ENCODE assay signal across 1 cellular context in genomic region chr15:75647370-75648155, GRCh38.
TF ChIP-seq lines count a peak whose summit lies in the region.

A gene with protein sequence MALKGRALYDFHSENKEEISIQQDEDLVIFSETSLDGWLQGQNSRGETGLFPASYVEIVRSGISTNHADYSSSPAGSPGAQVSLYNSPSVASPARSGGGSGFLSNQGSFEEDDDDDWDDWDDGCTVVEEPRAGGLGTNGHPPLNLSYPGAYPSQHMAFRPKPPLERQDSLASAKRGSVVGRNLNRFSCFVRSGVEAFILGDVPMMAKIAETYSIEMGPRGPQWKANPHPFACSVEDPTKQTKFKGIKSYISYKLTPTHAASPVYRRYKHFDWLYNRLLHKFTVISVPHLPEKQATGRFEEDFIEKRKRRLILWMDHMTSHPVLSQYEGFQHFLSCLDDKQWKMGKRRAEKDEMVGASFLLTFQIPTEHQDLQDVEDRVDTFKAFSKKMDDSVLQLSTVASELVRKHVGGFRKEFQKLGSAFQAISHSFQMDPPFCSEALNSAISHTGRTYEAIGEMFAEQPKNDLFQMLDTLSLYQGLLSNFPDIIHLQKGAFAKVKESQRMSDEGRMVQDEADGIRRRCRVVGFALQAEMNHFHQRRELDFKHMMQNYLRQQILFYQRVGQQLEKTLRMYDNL (plus strand): TSS chr15:75647912. CDS start chr15:75649103, 1,191 bp downstream.

TF ChIP-seq in HepG2, 621 proteins besides CTCF, POLR2A, EP300 and RAD21 (continued from another document and continues in another):
- TF ChIP-seq SP5 (CRISPR knock-in tag; IDR thresholded peaks at IDR 0.05; ENCODE audit: borderline replicate concordance, low read depth) (peak; percentile 77), NAIF1 (CRISPR knock-in tag; IDR thresholded peaks at IDR 0.05; ENCODE audit: borderline replicate concordance) (no peak), MYNN (CRISPR knock-in tag; IDR thresholded peaks at IDR 0.05; ENCODE audit: low read depth) (no peak), HBP1 (CRISPR knock-in tag; IDR thresholded peaks at IDR 0.05; ENCODE audit: low read depth) (peak; percentile 25; the same call in 1 of the 2 replicates), CHCHD3 (CRISPR knock-in tag; IDR thresholded peaks at IDR 0.05) (no peak), KLF11 (CRISPR knock-in tag; IDR thresholded peaks at IDR 0.05) (no peak), GABPB1 (CRISPR knock-in tag; IDR thresholded peaks at IDR 0.05) (peak; percentile 76), WIZ (CRISPR knock-in tag; IDR thresholded peaks at IDR 0.05) (no peak), EED (CRISPR knock-in tag; IDR thresholded peaks at IDR 0.05) (no peak), ZC3H4 (CRISPR knock-in tag; IDR thresholded peaks at IDR 0.05; ENCODE audit: borderline replicate concordance) (no peak), ZSCAN12 (CRISPR knock-in tag; IDR thresholded peaks at IDR 0.05) (0 out of 2 replicates have a peak, but pooled peaks have one; percentile 44), ZNF253 (CRISPR knock-in tag; IDR thresholded peaks at IDR 0.05; ENCODE audit: borderline replicate concordance) (0 out of 2 replicates have a peak, but pooled peaks have one; percentile 53), MED8 (CRISPR knock-in tag; IDR thresholded peaks at IDR 0.05; ENCODE audit: insufficient replicate concordance) (no peak), IRF9 (CRISPR knock-in tag; IDR thresholded peaks at IDR 0.05; ENCODE audit: borderline replicate concordance) (peak; percentile 70; the same call in 1 of the 2 replicates), ATF7 (IDR thresholded peaks at IDR 0.05) (no peak), ATF7 (CRISPR knock-in tag; IDR thresholded peaks at IDR 0.05) (no peak), MATR3 (CRISPR knock-in tag; IDR thresholded peaks at IDR 0.05) (no peak), SOX13 (IDR thresholded peaks at IDR 0.05) (no peak; the same call in 1 of the 2 replicates), SOX13 (CRISPR knock-in tag; conservative IDR thresholded peaks at IDR 0.05 in 1 of 2, IDR thresholded peaks at IDR 0.05 in 1 of 2) (no peak; a peak in 1 of 4 replicates), ZNF142 (CRISPR knock-in tag; IDR thresholded peaks at IDR 0.05) (no peak; the same call in 1 of the 2 replicates), GFI1 (CRISPR knock-in tag; IDR thresholded peaks at IDR 0.05; ENCODE audit: borderline replicate concordance) (peak; percentile 57; the same call in 1 of the 2 replicates), ZNF709 (CRISPR knock-in tag; IDR thresholded peaks at IDR 0.05) (peak; percentile 70), ATM (IDR thresholded peaks at IDR 0.05; ENCODE audit: borderline replicate concordance) (no peak), LCORL (IDR thresholded peaks at IDR 0.05) (no peak), LCORL (CRISPR knock-in tag; IDR thresholded peaks at IDR 0.05) (peak; percentile 57; the same call in 1 of the 2 replicates), ATF2 (CRISPR knock-in tag; IDR thresholded peaks at IDR 0.05) (no peak), NFE2L1 (CRISPR knock-in tag; IDR thresholded peaks at IDR 0.05; ENCODE audit: borderline replicate concordance) (no peak), THAP8 (CRISPR knock-in tag; IDR thresholded peaks at IDR 0.05; ENCODE audit: borderline replicate concordance) (no peak), GMEB2 (CRISPR knock-in tag; IDR thresholded peaks at IDR 0.05; ENCODE audit: low read depth) (no peak), CAMTA2 (CRISPR knock-in tag; IDR thresholded peaks at IDR 0.05; ENCODE audit: borderline replicate concordance) (no peak), DNMT3B (CRISPR knock-in tag; conservative IDR thresholded peaks at IDR 0.05) (no peak)
- TF ChIP-seq, protein P1, sequence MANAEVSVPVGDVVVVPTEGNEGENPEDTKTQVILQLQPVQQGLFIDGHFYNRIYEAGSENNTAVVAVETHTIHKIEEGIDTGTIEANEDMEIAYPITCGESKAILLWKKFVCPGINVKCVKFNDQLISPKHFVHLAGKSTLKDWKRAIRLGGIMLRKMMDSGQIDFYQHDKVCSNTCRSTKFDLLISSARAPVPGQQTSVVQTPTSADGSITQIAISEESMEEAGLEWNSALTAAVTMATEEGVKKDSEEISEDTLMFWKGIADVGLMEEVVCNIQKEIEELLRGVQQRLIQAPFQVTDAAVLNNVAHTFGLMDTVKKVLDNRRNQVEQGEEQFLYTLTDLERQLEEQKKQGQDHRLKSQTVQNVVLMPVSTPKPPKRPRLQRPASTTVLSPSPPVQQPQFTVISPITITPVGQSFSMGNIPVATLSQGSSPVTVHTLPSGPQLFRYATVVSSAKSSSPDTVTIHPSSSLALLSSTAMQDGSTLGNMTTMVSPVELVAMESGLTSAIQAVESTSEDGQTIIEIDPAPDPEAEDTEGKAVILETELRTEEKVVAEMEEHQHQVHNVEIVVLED (CRISPR knock-in tag; IDR thresholded peaks at IDR 0.05; ENCODE audit: borderline replicate concordance) = no peak
- TF ChIP-seq, protein P2, sequence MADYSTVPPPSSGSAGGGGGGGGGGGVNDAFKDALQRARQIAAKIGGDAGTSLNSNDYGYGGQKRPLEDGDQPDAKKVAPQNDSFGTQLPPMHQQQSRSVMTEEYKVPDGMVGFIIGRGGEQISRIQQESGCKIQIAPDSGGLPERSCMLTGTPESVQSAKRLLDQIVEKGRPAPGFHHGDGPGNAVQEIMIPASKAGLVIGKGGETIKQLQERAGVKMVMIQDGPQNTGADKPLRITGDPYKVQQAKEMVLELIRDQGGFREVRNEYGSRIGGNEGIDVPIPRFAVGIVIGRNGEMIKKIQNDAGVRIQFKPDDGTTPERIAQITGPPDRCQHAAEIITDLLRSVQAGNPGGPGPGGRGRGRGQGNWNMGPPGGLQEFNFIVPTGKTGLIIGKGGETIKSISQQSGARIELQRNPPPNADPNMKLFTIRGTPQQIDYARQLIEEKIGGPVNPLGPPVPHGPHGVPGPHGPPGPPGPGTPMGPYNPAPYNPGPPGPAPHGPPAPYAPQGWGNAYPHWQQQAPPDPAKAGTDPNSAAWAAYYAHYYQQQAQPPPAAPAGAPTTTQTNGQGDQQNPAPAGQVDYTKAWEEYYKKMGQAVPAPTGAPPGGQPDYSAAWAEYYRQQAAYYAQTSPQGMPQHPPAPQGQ (CRISPR knock-in tag; IDR thresholded peaks at IDR 0.05; ENCODE audit: borderline replicate concordance) = no peak
- TF ChIP-seq, protein P3, sequence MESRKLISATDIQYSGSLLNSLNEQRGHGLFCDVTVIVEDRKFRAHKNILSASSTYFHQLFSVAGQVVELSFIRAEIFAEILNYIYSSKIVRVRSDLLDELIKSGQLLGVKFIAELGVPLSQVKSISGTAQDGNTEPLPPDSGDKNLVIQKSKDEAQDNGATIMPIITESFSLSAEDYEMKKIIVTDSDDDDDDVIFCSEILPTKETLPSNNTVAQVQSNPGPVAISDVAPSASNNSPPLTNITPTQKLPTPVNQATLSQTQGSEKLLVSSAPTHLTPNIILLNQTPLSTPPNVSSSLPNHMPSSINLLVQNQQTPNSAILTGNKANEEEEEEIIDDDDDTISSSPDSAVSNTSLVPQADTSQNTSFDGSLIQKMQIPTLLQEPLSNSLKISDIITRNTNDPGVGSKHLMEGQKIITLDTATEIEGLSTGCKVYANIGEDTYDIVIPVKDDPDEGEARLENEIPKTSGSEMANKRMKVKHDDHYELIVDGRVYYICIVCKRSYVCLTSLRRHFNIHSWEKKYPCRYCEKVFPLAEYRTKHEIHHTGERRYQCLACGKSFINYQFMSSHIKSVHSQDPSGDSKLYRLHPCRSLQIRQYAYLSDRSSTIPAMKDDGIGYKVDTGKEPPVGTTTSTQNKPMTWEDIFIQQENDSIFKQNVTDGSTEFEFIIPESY (CRISPR knock-in tag; IDR thresholded peaks at IDR 0.05) = no peak
- TF ChIP-seq, protein P4, sequence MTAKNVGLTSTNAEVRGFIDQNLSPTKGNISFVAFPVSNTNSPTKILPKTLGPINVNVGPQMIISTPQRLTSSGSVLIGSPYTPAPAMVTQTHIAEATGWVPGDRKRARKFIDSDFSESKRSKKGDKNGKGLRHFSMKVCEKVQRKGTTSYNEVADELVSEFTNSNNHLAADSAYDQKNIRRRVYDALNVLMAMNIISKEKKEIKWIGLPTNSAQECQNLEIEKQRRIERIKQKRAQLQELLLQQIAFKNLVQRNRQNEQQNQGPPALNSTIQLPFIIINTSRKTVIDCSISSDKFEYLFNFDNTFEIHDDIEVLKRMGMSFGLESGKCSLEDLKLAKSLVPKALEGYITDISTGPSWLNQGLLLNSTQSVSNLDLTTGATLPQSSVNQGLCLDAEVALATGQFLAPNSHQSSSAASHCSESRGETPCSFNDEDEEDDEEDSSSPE (CRISPR knock-in tag; IDR thresholded peaks at IDR 0.05) = peak; percentile 35; the same call in 1 of the 2 replicates
